2 cellular contexts compared by ENCODE assay signal in genomic region chr1:47830856-47831255, GRCh38.
A peak's percentile ranks its signal among the peaks of the same experiment; 100 is the strongest.
TF ChIP-seq lines count a peak whose summit lies in the region.

No MANE protein-coding gene starts in this region.

TF ChIP-seq in GM23338, 12 proteins besides CTCF, POLR2A, EP300 and RAD21 (continued from another document):
- TF ChIP-seq ETS1 (IDR thresholded peaks at IDR 0.05) (no peak), JUNB (IDR thresholded peaks at IDR 0.05; ENCODE audit: unreplicated experiment) (no peak)

TF ChIP-seq in H1, 55 proteins besides CTCF, POLR2A, EP300 and RAD21 (continued from another document):
- TF ChIP-seq POLR2AphosphoS5 (IDR thresholded peaks at IDR 0.05; ENCODE audit: low read depth, low read length) (no peak), MAX (IDR thresholded peaks at IDR 0.05) (0 out of 2 replicates have a peak, but pooled peaks have one; percentile 42)
